1 cellular context compared by ENCODE assay signal in the genomic region with DNA sequence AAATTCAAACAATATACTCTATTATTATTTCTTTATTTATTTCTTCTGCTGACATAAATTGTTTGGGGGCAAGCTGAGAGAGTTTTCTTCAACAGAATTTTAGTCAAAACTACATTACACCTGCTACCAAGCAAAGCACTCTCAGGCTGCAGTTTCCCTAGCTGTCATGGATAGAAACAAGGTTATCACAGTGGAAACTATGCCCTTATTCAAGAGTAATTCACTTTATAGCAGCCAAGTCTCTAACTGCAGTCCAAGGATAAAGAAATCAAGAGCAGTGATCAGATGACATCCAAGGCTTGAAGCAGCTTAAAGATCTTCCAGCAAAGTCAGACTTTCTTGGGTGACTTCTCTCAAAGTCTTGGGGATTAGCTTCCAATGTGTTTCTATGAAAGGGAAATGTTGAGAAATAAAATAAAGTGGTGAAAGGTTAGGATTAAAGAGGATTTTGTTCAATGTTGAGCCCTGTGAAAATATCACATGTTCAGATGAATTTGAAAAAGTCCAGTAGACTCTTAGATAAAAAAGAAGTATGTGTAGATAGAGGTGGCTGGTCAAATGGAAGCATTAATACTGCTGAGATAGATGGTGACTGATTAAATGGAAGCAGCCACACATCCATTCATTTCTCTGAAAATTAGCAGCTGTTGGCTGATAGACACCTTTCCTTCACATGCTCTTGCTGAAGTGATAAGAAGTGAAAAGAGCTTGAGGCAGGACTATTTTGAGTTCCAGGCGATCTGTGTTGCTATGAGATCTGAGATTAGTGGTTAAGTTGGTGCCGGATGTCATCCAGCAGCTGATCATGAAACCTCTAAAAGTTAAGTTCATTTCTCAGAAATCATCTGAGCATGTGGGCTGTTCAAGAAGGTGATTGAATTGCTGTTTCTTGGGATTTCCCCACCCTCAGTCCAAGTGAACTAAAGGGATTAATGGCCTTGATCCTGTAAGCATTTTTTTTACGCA.
TF ChIP-seq lines count a peak whose summit lies in the region.

No MANE protein-coding gene starts in this region.

TF ChIP-seq in K562, 482 proteins besides CTCF, POLR2A, EP300 and RAD21 (continued from another document and continues in another):
- TF ChIP-seq, protein P1, sequence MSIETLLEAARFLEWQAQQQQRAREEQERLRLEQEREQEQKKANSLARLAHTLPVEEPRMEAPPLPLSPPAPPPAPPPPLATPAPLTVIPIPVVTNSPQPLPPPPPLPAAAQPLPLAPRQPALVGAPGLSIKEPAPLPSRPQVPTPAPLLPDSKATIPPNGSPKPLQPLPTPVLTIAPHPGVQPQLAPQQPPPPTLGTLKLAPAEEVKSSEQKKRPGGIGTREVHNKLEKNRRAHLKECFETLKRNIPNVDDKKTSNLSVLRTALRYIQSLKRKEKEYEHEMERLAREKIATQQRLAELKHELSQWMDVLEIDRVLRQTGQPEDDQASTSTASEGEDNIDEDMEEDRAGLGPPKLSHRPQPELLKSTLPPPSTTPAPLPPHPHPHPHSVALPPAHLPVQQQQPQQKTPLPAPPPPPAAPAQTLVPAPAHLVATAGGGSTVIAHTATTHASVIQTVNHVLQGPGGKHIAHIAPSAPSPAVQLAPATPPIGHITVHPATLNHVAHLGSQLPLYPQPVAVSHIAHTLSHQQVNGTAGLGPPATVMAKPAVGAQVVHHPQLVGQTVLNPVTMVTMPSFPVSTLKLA (conservative IDR thresholded peaks at IDR 0.05), result peak; percentile 56 to 90
- TF ChIP-seq ELF4 (CRISPR knock-in tag; IDR thresholded peaks at IDR 0.05) (peak; percentile 89), ZNF3 (CRISPR knock-in tag; IDR thresholded peaks at IDR 0.05) (no peak), NRF1 (conservative IDR thresholded peaks at IDR 0.05 in 1 of 2, IDR thresholded peaks at IDR 0.05 in 1 of 2) (0 out of 4 replicates have a peak, but pooled peaks of 1 of the 2 experiments have one; percentile 30), KLF1 (tag; IDR thresholded peaks at IDR 0.05) (no peak), ZFP30 (CRISPR knock-in tag; IDR thresholded peaks at IDR 0.05; ENCODE audit: borderline replicate concordance) (no peak), SIN3A (IDR thresholded peaks at IDR 0.05; ENCODE audit: borderline replicate concordance in 2 of 2, control insufficient read depth in 1 of 2, low read depth in 2 of 2, low read length in 2 of 2) (no peak), GABPB2 (CRISPR knock-in tag; conservative IDR thresholded peaks at IDR 0.05) (no peak), NR2F6 (CRISPR knock-in tag; IDR thresholded peaks at IDR 0.05) (no peak), TEAD1 (CRISPR knock-in tag; IDR thresholded peaks at IDR 0.05) (peak; percentile 38 to 94; a peak in 3 of 4 replicates), ZNF77 (CRISPR knock-in tag; IDR thresholded peaks at IDR 0.05) (no peak), ZC3H4 (CRISPR knock-in tag; IDR thresholded peaks at IDR 0.05; ENCODE audit: borderline replicate concordance) (no peak), ZNF444 (CRISPR knock-in tag; IDR thresholded peaks at IDR 0.05) (peak; percentile 78), FOXP1 (CRISPR knock-in tag; IDR thresholded peaks at IDR 0.05) (no peak), ZBTB1 (CRISPR knock-in tag; IDR thresholded peaks at IDR 0.05; ENCODE audit: borderline replicate concordance, low read depth) (no peak), NFXL1 (CRISPR knock-in tag; IDR thresholded peaks at IDR 0.05) (no peak), GATA2 (CRISPR knock-in tag; IDR thresholded peaks at IDR 0.05) (peak; percentile 99), ZNF354B (CRISPR knock-in tag; IDR thresholded peaks at IDR 0.05) (peak; percentile 27; the same call in 1 of the 2 replicates), KDM2B (CRISPR knock-in tag; IDR thresholded peaks at IDR 0.05) (no peak), ETS2 (tag; IDR thresholded peaks at IDR 0.05; ENCODE audit: borderline replicate concordance, poor library complexity, severe bottlenecking) (no peak), CCNT2 (IDR thresholded peaks at IDR 0.05; ENCODE audit: borderline replicate concordance, extremely low read depth, insufficient read length, low read depth, low read length) (peak; percentile 98), EHMT2 (IDR thresholded peaks at IDR 0.05) (peak; percentile 92), ZNF124 (CRISPR knock-in tag; IDR thresholded peaks at IDR 0.05) (no peak), RBM34 (IDR thresholded peaks at IDR 0.05; ENCODE audit: borderline replicate concordance, insufficient read depth, low read length) (no peak), HDAC8 (tag; IDR thresholded peaks at IDR 0.05) (no peak), CCAR2 (IDR thresholded peaks at IDR 0.05; ENCODE audit: low read depth, low read length) (no peak), NFATC3 (IDR thresholded peaks at IDR 0.05) (peak; percentile 83; the same call in 1 of the 2 replicates), WHSC1 (IDR thresholded peaks at IDR 0.05; ENCODE audit: low read length) (no peak), ZNF75A (CRISPR knock-in tag; IDR thresholded peaks at IDR 0.05) (no peak), EGR1 (conservative IDR thresholded peaks at IDR 0.05) (peak; percentile 66), KLF10 (CRISPR knock-in tag; IDR thresholded peaks at IDR 0.05) (no peak), SAFB2 (IDR thresholded peaks at IDR 0.05; ENCODE audit: borderline replicate concordance, low read depth, low read length, severe bottlenecking) (no peak), BRF1 (IDR thresholded peaks at IDR 0.05; ENCODE audit: borderline replicate concordance, extremely low read depth, insufficient read length) (no peak), KDM4B (IDR thresholded peaks at IDR 0.05; ENCODE audit: borderline replicate concordance in 2 of 2, low read depth in 1 of 2) (no peak), HDAC3 (IDR thresholded peaks at IDR 0.05; ENCODE audit: borderline replicate concordance, partially characterized antibody) (peak; percentile 99)
- TF ChIP-seq, protein P2, sequence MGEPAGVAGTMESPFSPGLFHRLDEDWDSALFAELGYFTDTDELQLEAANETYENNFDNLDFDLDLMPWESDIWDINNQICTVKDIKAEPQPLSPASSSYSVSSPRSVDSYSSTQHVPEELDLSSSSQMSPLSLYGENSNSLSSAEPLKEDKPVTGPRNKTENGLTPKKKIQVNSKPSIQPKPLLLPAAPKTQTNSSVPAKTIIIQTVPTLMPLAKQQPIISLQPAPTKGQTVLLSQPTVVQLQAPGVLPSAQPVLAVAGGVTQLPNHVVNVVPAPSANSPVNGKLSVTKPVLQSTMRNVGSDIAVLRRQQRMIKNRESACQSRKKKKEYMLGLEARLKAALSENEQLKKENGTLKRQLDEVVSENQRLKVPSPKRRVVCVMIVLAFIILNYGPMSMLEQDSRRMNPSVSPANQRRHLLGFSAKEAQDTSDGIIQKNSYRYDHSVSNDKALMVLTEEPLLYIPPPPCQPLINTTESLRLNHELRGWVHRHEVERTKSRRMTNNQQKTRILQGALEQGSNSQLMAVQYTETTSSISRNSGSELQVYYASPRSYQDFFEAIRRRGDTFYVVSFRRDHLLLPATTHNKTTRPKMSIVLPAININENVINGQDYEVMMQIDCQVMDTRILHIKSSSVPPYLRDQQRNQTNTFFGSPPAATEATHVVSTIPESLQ (CRISPR knock-in tag; IDR thresholded peaks at IDR 0.05), result no peak
- TF ChIP-seq, protein P3, sequence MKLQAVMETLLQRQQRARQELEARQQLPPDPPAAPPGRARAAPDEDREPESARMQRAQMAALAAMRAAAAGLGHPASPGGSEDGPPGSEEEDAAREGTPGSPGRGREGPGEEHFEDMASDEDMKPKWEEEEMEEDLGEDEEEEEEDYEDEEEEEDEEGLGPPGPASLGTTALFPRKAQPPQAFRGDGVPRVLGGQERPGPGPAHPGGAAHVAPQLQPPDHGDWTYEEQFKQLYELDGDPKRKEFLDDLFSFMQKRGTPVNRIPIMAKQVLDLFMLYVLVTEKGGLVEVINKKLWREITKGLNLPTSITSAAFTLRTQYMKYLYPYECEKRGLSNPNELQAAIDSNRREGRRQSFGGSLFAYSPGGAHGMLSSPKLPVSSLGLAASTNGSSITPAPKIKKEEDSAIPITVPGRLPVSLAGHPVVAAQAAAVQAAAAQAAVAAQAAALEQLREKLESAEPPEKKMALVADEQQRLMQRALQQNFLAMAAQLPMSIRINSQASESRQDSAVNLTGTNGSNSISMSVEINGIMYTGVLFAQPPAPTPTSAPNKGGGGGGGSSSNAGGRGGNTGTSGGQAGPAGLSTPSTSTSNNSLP (IDR thresholded peaks at IDR 0.05; ENCODE audit: borderline replicate concordance, low read depth, low read length), result peak; percentile 98
- TF ChIP-seq, protein P4, sequence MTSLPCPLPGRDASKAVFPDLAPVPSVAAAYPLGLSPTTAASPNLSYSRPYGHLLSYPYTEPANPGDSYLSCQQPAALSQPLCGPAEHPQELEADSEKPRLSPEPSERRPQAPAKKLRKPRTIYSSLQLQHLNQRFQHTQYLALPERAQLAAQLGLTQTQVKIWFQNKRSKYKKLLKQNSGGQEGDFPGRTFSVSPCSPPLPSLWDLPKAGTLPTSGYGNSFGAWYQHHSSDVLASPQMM (CRISPR knock-in tag; IDR thresholded peaks at IDR 0.05), result no peak
- TF ChIP-seq, protein P5, sequence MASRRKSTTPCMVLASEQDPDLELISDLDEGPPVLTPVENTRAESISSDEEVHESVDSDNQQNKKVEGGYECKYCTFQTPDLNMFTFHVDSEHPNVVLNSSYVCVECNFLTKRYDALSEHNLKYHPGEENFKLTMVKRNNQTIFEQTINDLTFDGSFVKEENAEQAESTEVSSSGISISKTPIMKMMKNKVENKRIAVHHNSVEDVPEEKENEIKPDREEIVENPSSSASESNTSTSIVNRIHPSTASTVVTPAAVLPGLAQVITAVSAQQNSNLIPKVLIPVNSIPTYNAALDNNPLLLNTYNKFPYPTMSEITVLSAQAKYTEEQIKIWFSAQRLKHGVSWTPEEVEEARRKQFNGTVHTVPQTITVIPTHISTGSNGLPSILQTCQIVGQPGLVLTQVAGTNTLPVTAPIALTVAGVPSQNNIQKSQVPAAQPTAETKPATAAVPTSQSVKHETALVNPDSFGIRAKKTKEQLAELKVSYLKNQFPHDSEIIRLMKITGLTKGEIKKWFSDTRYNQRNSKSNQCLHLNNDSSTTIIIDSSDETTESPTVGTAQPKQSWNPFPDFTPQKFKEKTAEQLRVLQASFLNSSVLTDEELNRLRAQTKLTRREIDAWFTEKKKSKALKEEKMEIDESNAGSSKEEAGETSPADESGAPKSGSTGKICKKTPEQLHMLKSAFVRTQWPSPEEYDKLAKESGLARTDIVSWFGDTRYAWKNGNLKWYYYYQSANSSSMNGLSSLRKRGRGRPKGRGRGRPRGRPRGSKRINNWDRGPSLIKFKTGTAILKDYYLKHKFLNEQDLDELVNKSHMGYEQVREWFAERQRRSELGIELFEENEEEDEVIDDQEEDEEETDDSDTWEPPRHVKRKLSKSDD (conservative IDR thresholded peaks at IDR 0.05; ENCODE audit: low read length), result no peak
- TF ChIP-seq, protein P6, sequence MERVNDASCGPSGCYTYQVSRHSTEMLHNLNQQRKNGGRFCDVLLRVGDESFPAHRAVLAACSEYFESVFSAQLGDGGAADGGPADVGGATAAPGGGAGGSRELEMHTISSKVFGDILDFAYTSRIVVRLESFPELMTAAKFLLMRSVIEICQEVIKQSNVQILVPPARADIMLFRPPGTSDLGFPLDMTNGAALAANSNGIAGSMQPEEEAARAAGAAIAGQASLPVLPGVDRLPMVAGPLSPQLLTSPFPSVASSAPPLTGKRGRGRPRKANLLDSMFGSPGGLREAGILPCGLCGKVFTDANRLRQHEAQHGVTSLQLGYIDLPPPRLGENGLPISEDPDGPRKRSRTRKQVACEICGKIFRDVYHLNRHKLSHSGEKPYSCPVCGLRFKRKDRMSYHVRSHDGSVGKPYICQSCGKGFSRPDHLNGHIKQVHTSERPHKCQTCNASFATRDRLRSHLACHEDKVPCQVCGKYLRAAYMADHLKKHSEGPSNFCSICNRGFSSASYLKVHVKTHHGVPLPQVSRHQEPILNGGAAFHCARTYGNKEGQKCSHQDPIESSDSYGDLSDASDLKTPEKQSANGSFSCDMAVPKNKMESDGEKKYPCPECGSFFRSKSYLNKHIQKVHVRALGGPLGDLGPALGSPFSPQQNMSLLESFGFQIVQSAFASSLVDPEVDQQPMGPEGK (CRISPR knock-in tag; IDR thresholded peaks at IDR 0.05; ENCODE audit: borderline replicate concordance), result no peak
- TF ChIP-seq, protein P7, sequence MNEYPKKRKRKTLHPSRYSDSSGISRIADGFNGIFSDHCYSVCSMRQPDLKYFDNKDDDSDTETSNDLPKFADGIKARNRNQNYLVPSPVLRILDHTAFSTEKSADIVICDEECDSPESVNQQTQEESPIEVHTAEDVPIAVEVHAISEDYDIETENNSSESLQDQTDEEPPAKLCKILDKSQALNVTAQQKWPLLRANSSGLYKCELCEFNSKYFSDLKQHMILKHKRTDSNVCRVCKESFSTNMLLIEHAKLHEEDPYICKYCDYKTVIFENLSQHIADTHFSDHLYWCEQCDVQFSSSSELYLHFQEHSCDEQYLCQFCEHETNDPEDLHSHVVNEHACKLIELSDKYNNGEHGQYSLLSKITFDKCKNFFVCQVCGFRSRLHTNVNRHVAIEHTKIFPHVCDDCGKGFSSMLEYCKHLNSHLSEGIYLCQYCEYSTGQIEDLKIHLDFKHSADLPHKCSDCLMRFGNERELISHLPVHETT (CRISPR knock-in tag; conservative IDR thresholded peaks at IDR 0.05 in 1 of 2, IDR thresholded peaks at IDR 0.05 in 1 of 2), result peak in 1 of 2 experiments; percentile 95; a peak in 2 of 4 replicates
